Comparison of ENCODE assay signal across 10 cellular contexts in genomic region chr1:89908294-89908992, GRCh38.
DNase-seq lines count a peak whose midpoint lies in the region; ATAC-seq and TF ChIP-seq lines count a peak whose summit lies in the region.
"Had no signal": no experiment of that assay in that cellular context is flagged by ENCODE, and none has a peak within 500 bp of the region (broad histone marks: within the 10 kb centered on the region; RNA-seq: fewer than 3 reads in every experiment).

No MANE protein-coding gene starts in this region.

- H3K4me1 ChIP-seq in adipocyte (ENCODE audit: control insufficient read depth, insufficient read depth, low read length), result peaks cover 49% of the 10 kb centered on the region

- H3K27ac Mint-ChIP-seq in activated naive CD4-positive, alpha-beta T cell treated with anti-CD3 and anti-CD28 coated beads, Interleukin-2, amount 50 U/mL, for 72 hours, result peak overlapping the region; percentile 31 to 79
- peak overlapping the region; percentile 83 for H3K27ac Mint-ChIP-seq in type B pancreatic cell

- H3K9me3 Mint-ChIP-seq in activated naive CD4-positive, alpha-beta T cell treated with anti-CD3 and anti-CD28 coated beads, Interleukin-2, amount 50 U/mL, for 72 hours, result no peaks in the 10 kb centered on the region
- no peaks in the 10 kb centered on the region for H3K9me3 Mint-ChIP-seq in type B pancreatic cell

- peaks cover 0 to 16% of the 10 kb centered on the region in 2 donors for H3K36me3 Mint-ChIP-seq in activated naive CD4-positive, alpha-beta T cell treated with anti-CD3 and anti-CD28 coated beads, Interleukin-2, amount 50 U/mL, for 72 hours
- no peaks in the 10 kb centered on the region for H3K36me3 Mint-ChIP-seq in type B pancreatic cell

- no peaks in the 10 kb centered on the region for H3K27me3 ChIP-seq in adipocyte (replicated peaks; ENCODE audit: control insufficient read depth, insufficient read depth, low read length)

- DNase-seq in activated naive CD4-positive, alpha-beta T cell treated with anti-CD3 and anti-CD28 coated beads, Interleukin-2, amount 50 U/mL, for 72 hours (ENCODE audit: low spot score in 2 of 2), result no peak
- DNase-seq in activated naive CD4-positive, alpha-beta T cell treated with anti-CD3 and anti-CD28 coated beads, Interleukin-2, amount 50 U/mL, for 16 hours, result no peak
- DNase-seq in adipocyte (ENCODE audit: low read depth) (peak; percentile 28), left kidney (ENCODE audit: low read depth, low spot score) (peak; percentile 50), type B pancreatic cell (ENCODE audit: extremely low spot score, unreplicated experiment) (no peak), cortex of kidney (lab: John Stamatoyannopoulos, UW) (no peak)
- DNase-seq: cerebellar nuclear complex, NCI-H2107 had no signal

- peaks cover 65% of the 10 kb centered on the region for H3K4me1 Mint-ChIP-seq in type B pancreatic cell (ENCODE audit: unreplicated experiment)

- peak overlapping the region; percentile 35 for H3K4me3 Mint-ChIP-seq in type B pancreatic cell

- no peaks in the 10 kb centered on the region for H3K9me3 ChIP-seq in adipocyte (ENCODE audit: control insufficient read depth, low read length)

- no peak for ATAC-seq in activated naive CD4-positive, alpha-beta T cell treated with anti-CD3 and anti-CD28 coated beads, Interleukin-2, amount 50 U/mL, for 72 hours
- ATAC-seq in HG03442 (IDR thresholded peaks at IDR 0.05; ENCODE audit: unreplicated experiment), result no peak
- no peak for ATAC-seq in GM21360 (IDR thresholded peaks at IDR 0.05; ENCODE audit: unreplicated experiment)

- peak overlapping the region; percentile 23 for H3K9ac ChIP-seq in adipocyte (ENCODE audit: low read length)

- no peaks in the 10 kb centered on the region for H3K36me3 ChIP-seq in adipocyte (ENCODE audit: control insufficient read depth, insufficient read depth, low read length, severe bottlenecking)

- TF ChIP-seq CTCF in type B pancreatic cell (conservative IDR thresholded peaks at IDR 0.05), result no peak

- peak overlapping the region; percentile 47 for H3K4me3 ChIP-seq in adipocyte (ENCODE audit: low read length)

- no peaks in the 10 kb centered on the region for H3K27me3 Mint-ChIP-seq in type B pancreatic cell

Comparison
In these comparisons a context has a peak if more than half of its experiments do, and no peak if none do; other contexts are left out.
1. DNase-seq: peak in adipocyte (single experiment) and left kidney (single experiment); none in activated naive CD4-positive, alpha-beta T cell treated with anti-CD3 and anti-CD28 coated beads, Interleukin-2, amount 50 U/mL, for 72 hours (0 of 2), activated naive CD4-positive, alpha-beta T cell treated with anti-CD3 and anti-CD28 coated beads, Interleukin-2, amount 50 U/mL, for 16 hours (single experiment), type B pancreatic cell (single experiment) and cortex of kidney (single experiment).